Comparison of ENCODE assay signal across 9 cellular contexts in the genomic region with DNA sequence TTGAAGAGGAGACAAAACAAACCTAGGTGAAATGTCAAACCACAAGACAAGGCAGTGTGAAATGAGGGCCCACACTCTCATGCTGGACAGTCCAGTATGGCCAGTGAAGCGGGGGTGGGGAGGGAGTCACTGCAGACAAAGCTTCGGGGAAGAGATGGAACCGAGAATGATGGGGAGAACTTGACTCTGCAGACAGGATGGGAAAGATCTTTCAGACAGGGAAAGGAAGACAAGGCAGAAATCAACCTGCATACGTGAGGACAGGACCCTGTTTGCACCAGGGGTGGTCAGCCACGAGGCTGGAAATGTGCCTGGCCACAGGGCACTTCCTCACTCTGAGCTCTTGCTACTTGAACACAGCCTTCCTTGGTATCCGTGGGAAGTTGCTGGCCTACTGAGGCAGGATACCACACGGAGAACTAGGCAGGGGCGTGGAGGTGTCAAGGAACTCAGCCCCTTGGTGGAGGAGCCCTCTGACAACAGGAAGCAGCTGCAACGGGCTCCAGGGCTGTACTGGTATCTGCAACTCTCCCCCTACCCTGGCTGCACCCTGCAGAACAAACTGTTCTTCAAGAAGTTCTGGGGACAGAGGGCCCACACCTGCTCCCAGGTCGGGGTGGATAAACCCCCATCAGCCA. TPM values are rescaled to one million over a fixed set of nuclear protein-coding genes. Genes with fewer than 3 reads are reported as not detected.
DNase-seq lines count a peak whose midpoint lies in the region; ATAC-seq and TF ChIP-seq lines count a peak whose summit lies in the region.
"Had no signal": no experiment of that assay in that cellular context is flagged by ENCODE, and none has a peak within 500 bp of the region (broad histone marks: within the 10 kb centered on the region; RNA-seq: fewer than 3 reads in every experiment).

No MANE protein-coding gene starts in this region.

- H3K4me3 ChIP-seq in DND-41 (ENCODE audit: low read depth in 1 of 2, low read length in 2 of 2), result peak overlapping the region in 1 of 2 experiments; percentile 27; a peak in 1 of 4 replicates
- H3K4me3 ChIP-seq in brain microvascular endothelial cell (ENCODE audit: low read depth, low read length), result no peak overlapping the region
- H3K4me3 ChIP-seq in neutrophil (ENCODE audit: low read depth in 1 of 2, low read length in 1 of 2), result no peak overlapping the region

- H2AFZ ChIP-seq in DND-41 (ENCODE audit: low read depth, low read length), result no peak overlapping the region
- H2AFZ ChIP-seq: parathyroid adenoma had no signal

- H3K36me3 ChIP-seq in DND-41 (ENCODE audit: insufficient read depth, low read length), result peaks cover 15% of the 10 kb centered on the region; the same call in 1 of the 2 replicates
- H3K36me3 ChIP-seq in brain microvascular endothelial cell (replicated peaks), result no peaks in the 10 kb centered on the region
- H3K36me3 ChIP-seq in neutrophil, result no peaks in the 10 kb centered on the region

- TF ChIP-seq CTCF in DND-41 (IDR thresholded peaks at IDR 0.05; ENCODE audit: borderline replicate concordance, extremely low read depth, low read length, poor library complexity, severe bottlenecking), result no peak
- no peak for TF ChIP-seq CTCF in brain microvascular endothelial cell (IDR thresholded peaks at IDR 0.05; ENCODE audit: low read depth, low read length, missing control alignments)
- no peak for TF ChIP-seq CTCF in neutrophil (IDR thresholded peaks at IDR 0.05)

- DNase-seq in DND-41 (peak; percentile 88), LHCN-M2 (ENCODE audit: low read depth) (peak; percentile 52), brain microvascular endothelial cell (no peak), HK-2 (ENCODE audit: unreplicated experiment) (no peak), NOMO-1 treated with DMSO at 0.1 percent for 48 hours (lab: John Stamatoyannopoulos, UW; ENCODE audit: unreplicated experiment) (no peak), NOMO-1 treated with dmso at 0.1 percent for 144 hours (lab: John Stamatoyannopoulos, UW; ENCODE audit: unreplicated experiment) (no peak), superior temporal gyrus (ENCODE audit: extremely low spot score) (no peak)

- peaks cover 18% of the 10 kb centered on the region for H3K79me2 ChIP-seq in DND-41 (ENCODE audit: insufficient read depth, low read length)
- H3K79me2 ChIP-seq: parathyroid adenoma had no signal

- H3K4me1 ChIP-seq in DND-41 (ENCODE audit: insufficient read depth, low read length) (peaks cover 91% of the 10 kb centered on the region), neutrophil (ENCODE audit: control insufficient read depth in 1 of 2, insufficient read depth in 1 of 2, low read depth in 1 of 2, low read length in 1 of 2) (peaks cover 26 to 27% of the 10 kb centered on the region in 2 experiments)
- H3K4me1 ChIP-seq: parathyroid adenoma had no signal

- in situ Hi-C loops in brain microvascular endothelial cell (cut with HindIII; ENCODE audit: low pct_ligation_motif_present, low sequenced_read_pairs), result loop anchor here (5.0 to 10.0 kb wide), 3 partner anchors 34 to 167 kb away; a partner anchor contains a TSS

- peak overlapping the region; percentile 100 for H3K27ac ChIP-seq in DND-41 (ENCODE audit: low read length)
- peak overlapping the region; percentile 79 for H3K27ac ChIP-seq in brain microvascular endothelial cell
- H3K27ac ChIP-seq in neutrophil, result peak overlapping the region; percentile 57
- H3K27ac ChIP-seq: parathyroid adenoma had no signal

- H3K4me2 ChIP-seq in DND-41 (ENCODE audit: insufficient read depth, low read length), result peak overlapping the region; percentile 54

- no peaks in the 10 kb centered on the region for H4K20me1 ChIP-seq in DND-41 (ENCODE audit: insufficient read depth, low read length)

- no peaks in the 10 kb centered on the region for H3K27me3 ChIP-seq in DND-41 (ENCODE audit: insufficient read depth, low read length, poor library complexity)
- H3K27me3 ChIP-seq in brain microvascular endothelial cell (replicated peaks), result no peaks in the 10 kb centered on the region
- H3K27me3 ChIP-seq in neutrophil, result no peaks in the 10 kb centered on the region

- peak; percentile 89 for ATAC-seq in DND-41 (ENCODE audit: insufficient read depth, low read depth)

- no peaks in the 10 kb centered on the region for H3K9me3 ChIP-seq in DND-41 (ENCODE audit: insufficient read depth, low read length, severe bottlenecking)
- no peaks in the 10 kb centered on the region for H3K9me3 ChIP-seq in neutrophil

- peak overlapping the region; percentile 46 for H3K9ac ChIP-seq in DND-41 (ENCODE audit: low read depth, low read length)
- H3K9ac ChIP-seq: parathyroid adenoma had no signal

RNA-seq across cellular contexts. Expression of a gene that starts 9.3 kb away (rescaled TPM):
- 215 and 238 TPM in 2 replicates for total RNA-seq in LHCN-M2 (2014; rRNA removed)
- 412 TPM for polyA plus RNA-seq in LHCN-M2 (2012)

Comparison
In these comparisons a context has a peak if more than half of its experiments do, and no peak if none do; other contexts are left out.
1. DNase-seq: peak in DND-41 (single experiment) and LHCN-M2 (single experiment); none in brain microvascular endothelial cell (single experiment), HK-2 (single experiment), NOMO-1 treated with DMSO at 0.1 percent for 48 hours (single experiment), NOMO-1 treated with dmso at 0.1 percent for 144 hours (single experiment) and superior temporal gyrus (single experiment).
2. Peak in every context shown above with its lines, with median percentiles within 50 percentile points of each other: H3K27ac ChIP-seq.